In genomic region chr6:144159231-144159630, GRCh38 we compare ENCODE assay signal across 26 cellular contexts. TPM values are rescaled to one million over a fixed set of nuclear protein-coding genes. Genes with fewer than 3 reads are reported as not detected.
A peak's percentile ranks its signal among the peaks of the same experiment; 100 is the strongest.
DNase-seq lines count a peak whose midpoint lies in the region; ATAC-seq lines count a peak whose summit lies in the region.
"Had no signal": no experiment of that assay in that cellular context is flagged by ENCODE, and none has a peak within 500 bp of the region (broad histone marks: within the 10 kb centered on the region; RNA-seq: fewer than 3 reads in every experiment).

No MANE protein-coding gene starts in this region.

- CTCF ChIA-PET in CD4-positive, alpha-beta memory T cell (lab: Charles Lee; ENCODE audit: partially characterized antibody): no interaction called here

- H3K9me3 ChIP-seq in T-helper 17 cell (ENCODE audit: control insufficient read depth, low read length, poor library complexity, severe bottlenecking): no peaks in the 10 kb centered on the region
- H3K9me3 ChIP-seq in subcutaneous abdominal adipose tissue (ENCODE audit: control insufficient read depth in 5 of 5, low read length in 5 of 5): no peaks in the 10 kb centered on the region
- no peaks in the 10 kb centered on the region for H3K9me3 ChIP-seq in CD4-positive, alpha-beta memory T cell (ENCODE audit: control insufficient read depth in 1 of 2, low read length in 2 of 2)
- H3K9me3 ChIP-seq: BLaER1, HAP-1, left lung, vagina had no signal

- ATAC-seq in left ventricle myocardium superior: peak; percentile 9
- no peak for ATAC-seq in Right ventricle myocardium superior (ENCODE audit: poor library complexity)
- ATAC-seq in T-helper 17 cell: no peak
- no peak for ATAC-seq in memory B cell (ENCODE audit: low read depth)
- no peak for ATAC-seq in stimulated activated naive CD8-positive, alpha-beta T cell treated with anti-CD3 and anti-CD28 coated beads, Interleukin-15, amount 100 ng/mL, for 72 hours
- ATAC-seq: GM12878; stimulated activated memory B cell treated with anti-CD40 and anti-IgM and Interleukin-4, amounts not matched to agents 10 μg/mL and 1 μg/mL and 100 μg/mL, for 72 hours had no signal

- no peak overlapping the region for H3K9ac ChIP-seq in subcutaneous abdominal adipose tissue (ENCODE audit: low read length in 5 of 5)
- H3K9ac ChIP-seq: BLaER1 had no signal

- H3K36me3 Mint-ChIP-seq in T-helper 17 cell (ENCODE audit: low read depth) (peaks cover 4% of the 10 kb centered on the region), memory B cell (no peaks in the 10 kb centered on the region)
- peaks cover 10 to 27% of the 10 kb centered on the region in 2 donors for H3K36me3 Mint-ChIP-seq in CD4-positive, alpha-beta memory T cell

- H3K4me3 Mint-ChIP-seq in T-helper 17 cell (no peak overlapping the region), memory B cell (no peak overlapping the region)
- H3K4me3 Mint-ChIP-seq in stimulated activated naive CD8-positive, alpha-beta T cell treated with anti-CD3 and anti-CD28 coated beads, Interleukin-15, amount 100 ng/mL, for 72 hours: no peak overlapping the region
- H3K4me3 Mint-ChIP-seq in CD4-positive, alpha-beta memory T cell: no peak overlapping the region
- H3K4me3 Mint-ChIP-seq: activated B cell treated with CpG ODN at 0.5 μM for 24 hours; activated CD4-positive, alpha-beta memory T cell treated with anti-CD3 and anti-CD28 coated beads for 36 hours; immature natural killer cell; stimulated activated memory B cell treated with anti-CD40 and anti-IgM and Interleukin-4, amounts not matched to agents 10 μg/mL and 1 μg/mL and 100 μg/mL, for 72 hours had no signal

- peaks cover 18 to 69% (median 61%) of the 10 kb centered on the region in 5 donors for H3K4me1 ChIP-seq in subcutaneous abdominal adipose tissue (ENCODE audit: control insufficient read depth in 5 of 5, insufficient read depth in 5 of 5, low read length in 5 of 5)
- peaks cover 17% of the 10 kb centered on the region for H3K4me1 ChIP-seq in CD4-positive, alpha-beta memory T cell (ENCODE audit: insufficient read depth, low read length)
- H3K4me1 ChIP-seq: BLaER1 had no signal

- peaks cover 0 to 5% (median 0%) of the 10 kb centered on the region in 5 donors for H3K36me3 ChIP-seq in subcutaneous abdominal adipose tissue (ENCODE audit: control insufficient read depth in 5 of 5, insufficient read depth in 5 of 5, low read length in 5 of 5)
- H3K36me3 ChIP-seq in CD4-positive, alpha-beta memory T cell (ENCODE audit: insufficient read depth, low read length): no peaks in the 10 kb centered on the region
- H3K36me3 ChIP-seq: BLaER1, HAP-1, vagina had no signal

- H3K27me3 Mint-ChIP-seq in T-helper 17 cell (no peaks in the 10 kb centered on the region), memory B cell (no peaks in the 10 kb centered on the region)
- H3K27me3 Mint-ChIP-seq in stimulated activated naive CD8-positive, alpha-beta T cell treated with anti-CD3 and anti-CD28 coated beads, Interleukin-15, amount 100 ng/mL, for 72 hours: no peaks in the 10 kb centered on the region
- no peaks in the 10 kb centered on the region for H3K27me3 Mint-ChIP-seq in CD4-positive, alpha-beta memory T cell
- H3K27me3 Mint-ChIP-seq: activated B cell treated with CpG ODN at 0.5 μM for 24 hours; activated CD4-positive, alpha-beta memory T cell treated with anti-CD3 and anti-CD28 coated beads for 36 hours; stimulated activated memory B cell treated with anti-CD40 and anti-IgM and Interleukin-4, amounts not matched to agents 10 μg/mL and 1 μg/mL and 100 μg/mL, for 72 hours had no signal

- DNase-seq in left ventricle myocardium superior: no peak
- DNase-seq in Right ventricle myocardium superior: no peak
- DNase-seq in T-helper 17 cell: no peak
- no peak for DNase-seq in memory B cell (ENCODE audit: low spot score in 2 of 2)
- DNase-seq in LoVo (ENCODE audit: low spot score): no peak
- no peak for DNase-seq in stimulated activated naive CD8-positive, alpha-beta T cell treated with anti-CD3 and anti-CD28 coated beads, Interleukin-15, amount 100 ng/mL, for 72 hours
- DNase-seq in CD4-positive, alpha-beta memory T cell: no peak
- DNase-seq: activated B cell treated with CpG ODN at 0.5 μM for 24 hours; activated CD4-positive, alpha-beta memory T cell treated with anti-CD3 and anti-CD28 coated beads for 36 hours; activated CD8-positive, alpha-beta memory T cell treated with anti-CD3 and anti-CD28 coated beads, Interleukin-2, amount 50 U/mL, for 48 hours; hippocampal formation; immature natural killer cell; Kasumi-1; left lung; NCI-H1092 treated with DMSO at 0.1 percent for 48 hours; NCI-H1930; NCI-H774; OCI-M1; stimulated activated CD4-positive, alpha-beta T cell treated with anti-CD3 and anti-CD28 coated beads, Interleukin-2, amount 100 ng/mL, for 48 hours; SW 1271 had no signal

- H3K27ac Mint-ChIP-seq in T-helper 17 cell (peak overlapping the region; percentile 51), memory B cell (peak overlapping the region; percentile 33)
- no peak overlapping the region for H3K27ac Mint-ChIP-seq in stimulated activated naive CD8-positive, alpha-beta T cell treated with anti-CD3 and anti-CD28 coated beads, Interleukin-15, amount 100 ng/mL, for 72 hours
- peak overlapping the region in 1 of 7 donors; percentile 34 for H3K27ac Mint-ChIP-seq in CD4-positive, alpha-beta memory T cell
- H3K27ac Mint-ChIP-seq: activated B cell treated with CpG ODN at 0.5 μM for 24 hours; activated CD4-positive, alpha-beta memory T cell treated with anti-CD3 and anti-CD28 coated beads for 36 hours; stimulated activated memory B cell treated with anti-CD40 and anti-IgM and Interleukin-4, amounts not matched to agents 10 μg/mL and 1 μg/mL and 100 μg/mL, for 72 hours had no signal

- no peaks in the 10 kb centered on the region for H3K9me3 Mint-ChIP-seq in memory B cell
- H3K9me3 Mint-ChIP-seq in stimulated activated naive CD8-positive, alpha-beta T cell treated with anti-CD3 and anti-CD28 coated beads, Interleukin-15, amount 100 ng/mL, for 72 hours: no peaks in the 10 kb centered on the region
- no peaks in the 10 kb centered on the region for H3K9me3 Mint-ChIP-seq in CD4-positive, alpha-beta memory T cell
- H3K9me3 Mint-ChIP-seq: activated B cell treated with CpG ODN at 0.5 μM for 24 hours; activated CD4-positive, alpha-beta memory T cell treated with anti-CD3 and anti-CD28 coated beads for 36 hours; immature natural killer cell; stimulated activated memory B cell treated with anti-CD40 and anti-IgM and Interleukin-4, amounts not matched to agents 10 μg/mL and 1 μg/mL and 100 μg/mL, for 72 hours had no signal

- H3K4me3 ChIP-seq in subcutaneous abdominal adipose tissue (ENCODE audit: low read depth in 1 of 5, low read length in 5 of 5): peak overlapping the region in 1 of 5 donors; percentile 36
- no peak overlapping the region for H3K4me3 ChIP-seq in CD4-positive, alpha-beta memory T cell (ENCODE audit: low read length in 2 of 2)
- H3K4me3 ChIP-seq: BLaER1, GM12878, HAP-1, left lung, vagina had no signal

- POLR2A ChIA-PET in CD4-positive, alpha-beta memory T cell (lab: Charles Lee; ENCODE audit: partially characterized antibody): interaction anchor here (1.6 kb wide), 1 partner anchor 8 kb away, joined by 6 read pairs; no protein-coding TSS in a partner anchor

- intact Hi-C loops in left ventricle myocardium superior (cut with micrococcal nuclease) (loop anchor here (10.0 kb wide), 1 partner anchor 54 kb away; no protein-coding TSS in a partner anchor), Right ventricle myocardium superior (cut with DNase I) (no loop called here)
- intact Hi-C loops in CD4-positive, alpha-beta memory T cell (cut with micrococcal nuclease): no loop called here

- H3K27me3 ChIP-seq in subcutaneous abdominal adipose tissue (ENCODE audit: control insufficient read depth in 5 of 5, insufficient read depth in 4 of 5, low read length in 5 of 5): no peaks in the 10 kb centered on the region
- no peaks in the 10 kb centered on the region for H3K27me3 ChIP-seq in CD4-positive, alpha-beta memory T cell (ENCODE audit: insufficient read depth, low read length)
- H3K27me3 ChIP-seq: BLaER1, left lung, vagina had no signal

- H3K4me1 Mint-ChIP-seq in T-helper 17 cell (peaks cover 22% of the 10 kb centered on the region), memory B cell (peaks cover 11% of the 10 kb centered on the region)
- H3K4me1 Mint-ChIP-seq in stimulated activated naive CD8-positive, alpha-beta T cell treated with anti-CD3 and anti-CD28 coated beads, Interleukin-15, amount 100 ng/mL, for 72 hours: peaks cover 55% of the 10 kb centered on the region
- peaks cover 2 to 17% (median 11%) of the 10 kb centered on the region in 4 donors for H3K4me1 Mint-ChIP-seq in CD4-positive, alpha-beta memory T cell

- peak overlapping the region; percentile 82 for H3K27ac ChIP-seq in subcutaneous abdominal adipose tissue (ENCODE audit: low read depth, low read length)
- H3K27ac ChIP-seq in CD4-positive, alpha-beta memory T cell (ENCODE audit: low read depth, low read length): no peak overlapping the region
- H3K27ac ChIP-seq: BLaER1, vagina had no signal

RNA-seq across cellular contexts. Expression of gene STX11, which starts 8.9 kb away (rescaled TPM):
- total RNA-seq in left ventricle myocardium superior (7.8 TPM), Right ventricle myocardium superior (8.9 TPM), T-helper 17 cell (10 to 100 TPM; 16.1 to 26.7 TPM)
- total RNA-seq in CD4-positive, alpha-beta memory T cell: 1 to 10 TPM; 5.7 to 6.2 TPM
- 10 to 100 TPM in 1 of 2 donors, 1 to 10 TPM in 1; 9.5 to 11.0 TPM for polyA plus RNA-seq in CD4-positive, alpha-beta memory T cell

Comparison
In these comparisons a context has a peak if more than half of its experiments do, and no peak if none do; other contexts are left out.
1. H3K27ac Mint-ChIP-seq: peak in T-helper 17 cell (single experiment) and memory B cell (single experiment); none in stimulated activated naive CD8-positive, alpha-beta T cell treated with anti-CD3 and anti-CD28 coated beads, Interleukin-15, amount 100 ng/mL, for 72 hours (0 of 2).